In the genomic region with DNA sequence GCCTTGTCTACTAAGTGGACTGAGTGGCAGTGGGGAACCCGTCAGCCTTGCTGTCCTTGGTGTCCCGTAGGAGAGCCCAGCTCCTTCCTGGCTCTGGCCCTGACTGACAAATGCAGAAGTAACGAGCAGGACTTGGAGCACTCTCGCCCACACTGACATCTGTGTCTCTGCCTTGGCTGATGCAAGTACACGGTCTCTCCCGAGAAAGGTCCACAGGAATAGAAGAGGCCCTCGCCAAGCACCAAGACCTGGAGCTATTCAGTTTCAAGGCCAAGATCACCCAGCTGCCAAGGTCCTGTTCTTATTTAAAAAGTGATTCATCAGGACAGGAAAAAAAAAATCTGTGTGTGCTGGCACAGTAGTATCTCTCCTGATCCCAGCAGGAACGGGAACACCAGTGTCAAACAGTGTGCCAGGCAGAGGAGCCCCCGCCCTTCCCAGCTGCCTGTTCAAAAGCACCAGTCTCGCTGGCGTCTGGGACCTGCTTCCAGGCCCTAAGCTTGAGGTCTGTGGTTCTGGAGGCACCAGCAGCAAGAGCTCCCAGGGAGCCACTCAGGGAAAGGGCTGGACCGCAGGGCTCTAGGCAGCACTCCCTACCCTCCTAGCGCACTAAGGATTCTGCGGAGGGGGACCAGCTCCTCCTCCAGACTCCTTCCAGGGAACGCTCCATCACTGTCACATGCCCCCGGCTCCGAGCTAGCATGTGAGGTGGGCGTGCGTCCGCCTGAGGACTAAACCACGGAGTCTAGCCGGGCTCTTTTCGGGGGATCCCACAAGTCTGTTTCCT, we compare ENCODE assay signal across 16 cellular contexts.
DNase-seq lines count a peak whose midpoint lies in the region; ATAC-seq and TF ChIP-seq lines count a peak whose summit lies in the region.
"Had no signal": no experiment of that assay in that cellular context is flagged by ENCODE, and none has a peak within 500 bp of the region (broad histone marks: within the 10 kb centered on the region; RNA-seq: fewer than 3 reads in every experiment).

No MANE protein-coding gene starts in this region.

- POLR2A ChIA-PET in activated CD4-positive, alpha-beta T cell treated with anti-CD3 and anti-CD28 coated beads for 36 hours (lab: Charles Lee) = no interaction called here

- H3K4me1 ChIP-seq in RWPE2 (ENCODE audit: insufficient read depth, poor library complexity, severe bottlenecking) (no peaks in the 10 kb centered on the region), sigmoid colon (peaks cover 0 to 21% (median 12%) of the 10 kb centered on the region in 4 donors)

- no peak overlapping the region for H3K4me3 Mint-ChIP-seq in activated CD4-positive, alpha-beta T cell treated with anti-CD3 and anti-CD28 coated beads for 36 hours
- H3K4me3 Mint-ChIP-seq: CD4-positive, alpha-beta T cell; stimulated activated naive CD8-positive, alpha-beta T cell treated with anti-CD3 and anti-CD28 coated beads, Interleukin-15, Interleukin-2, amounts not matched to agents 100 ng/mL and 50 ng/mL, for 24 hours had no signal

- H3K36me3 Mint-ChIP-seq in activated CD4-positive, alpha-beta T cell treated with anti-CD3 and anti-CD28 coated beads for 36 hours (ENCODE audit: low read depth) = no peaks in the 10 kb centered on the region

- no peak overlapping the region for H3K27ac Mint-ChIP-seq in activated CD4-positive, alpha-beta T cell treated with anti-CD3 and anti-CD28 coated beads for 36 hours
- H3K27ac Mint-ChIP-seq: CD4-positive, alpha-beta T cell; stimulated activated naive CD8-positive, alpha-beta T cell treated with anti-CD3 and anti-CD28 coated beads, Interleukin-15, Interleukin-2, amounts not matched to agents 100 ng/mL and 50 ng/mL, for 24 hours had no signal

- H3K27me3 ChIP-seq in RWPE2 (ENCODE audit: insufficient read depth, poor library complexity, severe bottlenecking) (peaks cover 22% of the 10 kb centered on the region), sigmoid colon (no peaks in the 10 kb centered on the region)

- H3K27ac ChIP-seq in RWPE2 (ENCODE audit: poor library complexity, severe bottlenecking) (no peak overlapping the region), sigmoid colon (peak overlapping the region in 2 of 4 donors; percentile 22 to 50)

- CTCF ChIA-PET in activated CD4-positive, alpha-beta T cell treated with anti-CD3 and anti-CD28 coated beads for 36 hours (lab: Charles Lee) = interaction anchor here (0.5 kb wide), 2 partner anchors 238 to 977 kb away, joined by 3 read pairs; no protein-coding TSS in a partner anchor

- H3K9me3 ChIP-seq in RWPE2 (ENCODE audit: severe bottlenecking) = no peaks in the 10 kb centered on the region
- H3K9me3 ChIP-seq in sigmoid colon = peaks cover 0 to 4% (median 0%) of the 10 kb centered on the region in 4 donors

- no peaks in the 10 kb centered on the region for H3K4me1 Mint-ChIP-seq in activated CD4-positive, alpha-beta T cell treated with anti-CD3 and anti-CD28 coated beads for 36 hours

- H3K4me3 ChIP-seq in RWPE2 (ENCODE audit: severe bottlenecking) = no peak overlapping the region
- H3K4me3 ChIP-seq in sigmoid colon = no peak overlapping the region

- TF ChIP-seq CTCF in RWPE2 (IDR thresholded peaks at IDR 0.05; ENCODE audit: poor library complexity, severe bottlenecking) = no peak
- TF ChIP-seq CTCF in sigmoid colon (IDR thresholded peaks at IDR 0.05) = no peak

- peaks cover 6% of the 10 kb centered on the region for H3K9me3 Mint-ChIP-seq in activated CD4-positive, alpha-beta T cell treated with anti-CD3 and anti-CD28 coated beads for 36 hours (ENCODE audit: low read depth)

- 79 to 82% methylated on average over 23 of the region's 23 CpGs for WGBS in sigmoid colon, 2 donors

- TF ChIP-seq POLR2A in sigmoid colon (IDR thresholded peaks at IDR 0.05) = no peak

- H3K36me3 ChIP-seq in RWPE2 (ENCODE audit: low read depth) = no peaks in the 10 kb centered on the region
- no peaks in the 10 kb centered on the region for H3K36me3 ChIP-seq in sigmoid colon

- peak; percentile 17; the same call in 1 of the 3 replicates for ATAC-seq in RWPE2 (ENCODE audit: low read depth)
- no peak for ATAC-seq in activated CD4-positive, alpha-beta T cell treated with anti-CD3 and anti-CD28 coated beads for 36 hours
- ATAC-seq: right cardiac atrium had no signal

- in situ Hi-C loops in G401 (cut with HindIII; ENCODE audit: low sequenced_read_pairs) = no loop called here

- peaks cover 15% of the 10 kb centered on the region for H3K27me3 Mint-ChIP-seq in activated CD4-positive, alpha-beta T cell treated with anti-CD3 and anti-CD28 coated beads for 36 hours

- no peak for TF ChIP-seq EP300 in sigmoid colon (IDR thresholded peaks at IDR 0.05)

- DNase-seq in G401 (ENCODE audit: low spot score) (peak; percentile 6), RWPE2 (ENCODE audit: low spot score) (no peak), fibroblast of gingiva (ENCODE audit: low read depth) (peak; percentile 63), sigmoid colon (peak; percentile 72), ecto neural progenitor cell (ENCODE audit: low spot score) (no peak), NCI-H69 (lab: John Stamatoyannopoulos, UW) (no peak), T-helper 9 cell (no peak)
- DNase-seq in activated CD4-positive, alpha-beta T cell treated with anti-CD3 and anti-CD28 coated beads for 36 hours = no peak
- DNase-seq: activated CD4-positive, CD25-positive, alpha-beta regulatory T cell treated with anti-CD3 and anti-CD28 coated beads, Interleukin-2, amount 50 U/mL, for 72 hours; activated T-cell treated with anti-CD3 and anti-CD28 coated beads for 4 hours; CD4-positive, alpha-beta T cell; effector memory CD4-positive, alpha-beta T cell; HCEC 1CT; naive B cell; right cardiac atrium had no signal

- intact Hi-C loops in sigmoid colon (cut with DNase I) = no loop called here
- intact Hi-C loops in activated CD4-positive, alpha-beta T cell treated with anti-CD3 and anti-CD28 coated beads for 36 hours (cut with DNase I, micrococcal nuclease) = no loop called here

Comparison
In these comparisons a context has a peak if more than half of its experiments do, and no peak if none do; other contexts are left out.
1. DNase-seq: peak in G401 (single experiment), fibroblast of gingiva (single experiment) and sigmoid colon (single experiment); none in RWPE2 (single experiment), activated CD4-positive, alpha-beta T cell treated with anti-CD3 and anti-CD28 coated beads for 36 hours (single experiment), ecto neural progenitor cell (single experiment), NCI-H69 (single experiment) and T-helper 9 cell (single experiment).